ENCODE assay signal across 14 cellular contexts in genomic region chrX:19775830-19776498, GRCh38.
DNase-seq lines count a peak whose midpoint lies in the region; ATAC-seq, FAIRE-seq and TF ChIP-seq lines count a peak whose summit lies in the region.
"Had no signal": no experiment of that assay in that cellular context is flagged by ENCODE, and none has a peak within 500 bp of the region (broad histone marks: within the 10 kb centered on the region; RNA-seq: fewer than 3 reads in every experiment).

No MANE protein-coding gene starts in this region.

- no peaks in the 10 kb centered on the region for H4K20me1 ChIP-seq in smooth muscle cell (ENCODE audit: low read depth)

- H3K36me3 Mint-ChIP-seq in CD8-positive, alpha-beta T cell: peaks cover 11% of the 10 kb centered on the region
- H3K36me3 Mint-ChIP-seq in activated CD8-positive, alpha-beta T cell treated with anti-CD3 and anti-CD28 coated beads for 36 hours (ENCODE audit: low read depth): peaks cover 20% of the 10 kb centered on the region
- H3K36me3 Mint-ChIP-seq in naive thymus-derived CD8-positive, alpha-beta T cell: peaks cover 0 to 2% (median 0%) of the 10 kb centered on the region in 3 donors

- no peaks in the 10 kb centered on the region for H3K9me3 Mint-ChIP-seq in CD8-positive, alpha-beta T cell
- H3K9me3 Mint-ChIP-seq in activated CD8-positive, alpha-beta T cell treated with anti-CD3 and anti-CD28 coated beads for 36 hours: peaks cover 2% of the 10 kb centered on the region
- H3K9me3 Mint-ChIP-seq in naive thymus-derived CD8-positive, alpha-beta T cell: peaks cover 0 to 5% (median 0%) of the 10 kb centered on the region in 9 donors

- no peaks in the 10 kb centered on the region for H3F3A ChIP-seq in smooth muscle cell (ENCODE audit: low read depth)

- DNase-seq in CD8-positive, alpha-beta T cell: no peak
- DNase-seq in GM19239 (ENCODE audit: insufficient read length, low spot score): no peak
- DNase-seq in activated CD8-positive, alpha-beta T cell treated with anti-CD3 and anti-CD28 coated beads for 36 hours: no peak
- no peak for DNase-seq in naive thymus-derived CD8-positive, alpha-beta T cell
- no peak for DNase-seq in smooth muscle cell (lab: John Stamatoyannopoulos, UW; ENCODE audit: unreplicated experiment)
- DNase-seq in dermis blood vessel endothelial cell: no peak
- DNase-seq in cerebellum (ENCODE audit: low spot score): no peak
- DNase-seq: COR-L47, NCI-H1105 treated with DMSO at 0.1 percent for 48 hours, NCI-H226, right lobe of liver had no signal

- H2AFZ ChIP-seq in smooth muscle cell (ENCODE audit: low read depth): no peak overlapping the region

- no peak overlapping the region for H3K9ac ChIP-seq in smooth muscle cell (ENCODE audit: low read depth)

- intact Hi-C loops in CD8-positive, alpha-beta T cell (cut with DNase I, micrococcal nuclease): loop anchor here in 1 of 2 experiments (2.0 kb wide), 1 partner anchor 15 kb away; no protein-coding TSS in a partner anchor
- intact Hi-C loops in activated CD8-positive, alpha-beta T cell treated with anti-CD3 and anti-CD28 coated beads for 36 hours (cut with micrococcal nuclease): no loop called here

- FAIRE-seq in GM19239 (lab: Jason Lieb, UNC): peak; percentile 33
- FAIRE-seq: endometrium had no signal

- H3K79me2 ChIP-seq in smooth muscle cell (ENCODE audit: low read depth): no peaks in the 10 kb centered on the region

- no peak for ATAC-seq in CD8-positive, alpha-beta T cell
- no peak for ATAC-seq in activated CD8-positive, alpha-beta T cell treated with anti-CD3 and anti-CD28 coated beads for 36 hours
- no peak for ATAC-seq in naive thymus-derived CD8-positive, alpha-beta T cell
- ATAC-seq: Panc1, right lobe of liver had no signal

- TF ChIP-seq CTCF in CD8-positive, alpha-beta T cell (IDR thresholded peaks at IDR 0.05): no peak
- no peak for TF ChIP-seq CTCF in activated CD8-positive, alpha-beta T cell treated with anti-CD3 and anti-CD28 coated beads for 36 hours (IDR thresholded peaks at IDR 0.05)
- no peak for TF ChIP-seq CTCF in smooth muscle cell (IDR thresholded peaks at IDR 0.05; ENCODE audit: borderline replicate concordance, insufficient read depth, poor library complexity, severe bottlenecking)

- H3K4me2 ChIP-seq in smooth muscle cell: no peak overlapping the region

- 92% methylated on average over 4 of the region's 4 CpGs for WGBS in smooth muscle cell (ENCODE audit: low lambda C conversion rate)

- no peak overlapping the region for H3K27ac ChIP-seq in CD8-positive, alpha-beta T cell (ENCODE audit: low read depth, low read length)
- H3K27ac ChIP-seq in smooth muscle cell (ENCODE audit: low read depth): no peak overlapping the region
- H3K27ac ChIP-seq: right lobe of liver, suprapubic skin had no signal

- peak overlapping the region; percentile 86 for H3K27ac Mint-ChIP-seq in CD8-positive, alpha-beta T cell
- H3K27ac Mint-ChIP-seq in activated CD8-positive, alpha-beta T cell treated with anti-CD3 and anti-CD28 coated beads for 36 hours: peak overlapping the region; percentile 91
- H3K27ac Mint-ChIP-seq in naive thymus-derived CD8-positive, alpha-beta T cell: peak overlapping the region; percentile 29 to 84 (median 60)

- H3K36me3 ChIP-seq in CD8-positive, alpha-beta T cell (ENCODE audit: insufficient read depth, low read length): no peaks in the 10 kb centered on the region
- no peaks in the 10 kb centered on the region for H3K36me3 ChIP-seq in smooth muscle cell (ENCODE audit: low read depth)
- H3K36me3 ChIP-seq: right lobe of liver, suprapubic skin had no signal

- H3K9me3 ChIP-seq in CD8-positive, alpha-beta T cell (ENCODE audit: low read length): no peaks in the 10 kb centered on the region
- no peaks in the 10 kb centered on the region for H3K9me3 ChIP-seq in smooth muscle cell (replicated peaks; ENCODE audit: low read depth)
- H3K9me3 ChIP-seq: right lobe of liver, suprapubic skin had no signal

- no peaks in the 10 kb centered on the region for H3K27me3 ChIP-seq in CD8-positive, alpha-beta T cell (ENCODE audit: insufficient read depth, low read length)
- H3K27me3 ChIP-seq in smooth muscle cell (ENCODE audit: low read depth): no peaks in the 10 kb centered on the region
- H3K27me3 ChIP-seq: right lobe of liver, suprapubic skin had no signal

- no peak overlapping the region for H3K4me3 ChIP-seq in CD8-positive, alpha-beta T cell (ENCODE audit: low read depth, low read length)
- no peak overlapping the region for H3K4me3 ChIP-seq in smooth muscle cell
- H3K4me3 ChIP-seq: right lobe of liver, suprapubic skin had no signal

- H3K4me3 Mint-ChIP-seq in CD8-positive, alpha-beta T cell: no peak overlapping the region
- no peak overlapping the region for H3K4me3 Mint-ChIP-seq in activated CD8-positive, alpha-beta T cell treated with anti-CD3 and anti-CD28 coated beads for 36 hours
- peak overlapping the region in 4 of 10 donors; percentile 5 to 46 (median 31) for H3K4me3 Mint-ChIP-seq in naive thymus-derived CD8-positive, alpha-beta T cell

- CTCF ChIA-PET in CD8-positive, alpha-beta T cell (lab: Charles Lee): interaction anchor here (1.2 to 1.6 kb wide), 3 partner anchors 14 to 36 kb away, joined by 3 read pairs; no protein-coding TSS in a partner anchor
- CTCF ChIA-PET in activated CD8-positive, alpha-beta T cell treated with anti-CD3 and anti-CD28 coated beads for 36 hours (lab: Charles Lee): no interaction called here

- H3K4me1 ChIP-seq in CD8-positive, alpha-beta T cell (ENCODE audit: insufficient read depth, low read length): peaks cover 63% of the 10 kb centered on the region
- peaks cover 7% of the 10 kb centered on the region for H3K4me1 ChIP-seq in smooth muscle cell (ENCODE audit: low read depth)
- H3K4me1 ChIP-seq: right lobe of liver had no signal

- POLR2A ChIA-PET in CD8-positive, alpha-beta T cell (lab: Charles Lee): interaction anchor here (0.9 to 1.6 kb wide), 3 partner anchors 14 to 32 kb away, joined by 3 to 12 read pairs (median 4); no protein-coding TSS in a partner anchor
- POLR2A ChIA-PET in activated CD8-positive, alpha-beta T cell treated with anti-CD3 and anti-CD28 coated beads for 36 hours (lab: Charles Lee): interaction anchor here (1.1 to 1.6 kb wide), 2 partner anchors 19 to 28 kb away, joined by 3 to 7 read pairs; no protein-coding TSS in a partner anchor
- POLR2A ChIA-PET in naive thymus-derived CD8-positive, alpha-beta T cell (lab: Charles Lee): interaction anchor here (0.6 to 2.0 kb wide), 3 partner anchors 19 to 28 kb away, joined by 3 to 7 read pairs (median 7); no protein-coding TSS in a partner anchor

- H3K4me1 Mint-ChIP-seq in CD8-positive, alpha-beta T cell (ENCODE audit: low read depth): peaks cover 57% of the 10 kb centered on the region
- H3K4me1 Mint-ChIP-seq in activated CD8-positive, alpha-beta T cell treated with anti-CD3 and anti-CD28 coated beads for 36 hours (ENCODE audit: low read depth): peaks cover 59% of the 10 kb centered on the region
- H3K4me1 Mint-ChIP-seq in naive thymus-derived CD8-positive, alpha-beta T cell: peaks cover 22 to 70% (median 55%) of the 10 kb centered on the region in 4 donors

- no peaks in the 10 kb centered on the region for H3K27me3 Mint-ChIP-seq in CD8-positive, alpha-beta T cell (ENCODE audit: low read depth)
- H3K27me3 Mint-ChIP-seq in activated CD8-positive, alpha-beta T cell treated with anti-CD3 and anti-CD28 coated beads for 36 hours: no peaks in the 10 kb centered on the region
- no peaks in the 10 kb centered on the region for H3K27me3 Mint-ChIP-seq in naive thymus-derived CD8-positive, alpha-beta T cell
